8 cellular contexts compared by ENCODE assay signal in the genomic region with DNA sequence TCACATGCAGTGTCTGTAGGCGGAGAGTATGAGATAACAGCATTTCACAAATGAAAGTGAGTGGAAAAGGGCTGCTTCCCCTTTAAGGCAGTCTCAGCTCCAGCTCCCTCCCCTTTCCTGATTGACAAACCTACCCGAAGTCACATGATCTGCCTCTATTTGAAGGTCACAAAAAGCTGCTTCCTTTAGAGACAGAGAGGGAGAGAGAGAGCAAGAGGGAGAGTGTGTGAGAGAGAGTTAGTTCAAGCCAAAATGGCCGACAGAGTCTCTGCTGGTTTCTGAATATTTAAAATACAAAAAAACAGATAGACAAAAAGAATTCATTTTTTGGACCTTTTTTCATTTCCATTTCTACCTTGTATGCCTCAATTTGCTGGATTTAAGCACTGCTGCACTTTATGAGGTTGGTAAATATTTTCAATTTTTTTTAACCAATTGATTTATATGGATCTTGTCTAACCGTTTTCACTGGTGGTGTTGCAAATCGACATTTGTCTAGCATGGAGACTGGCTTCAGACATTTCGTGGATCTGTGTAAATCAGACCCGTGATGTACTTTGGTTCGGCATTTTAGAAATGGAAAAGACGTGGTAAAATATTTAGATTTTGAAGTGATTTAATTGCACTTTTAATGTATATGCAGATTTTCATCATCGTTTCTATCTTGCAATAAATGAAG. TPM values are rescaled to one million over a fixed set of nuclear protein-coding genes. Genes with fewer than 3 reads are reported as not detected.
DNase-seq lines count a peak whose midpoint lies in the region; ATAC-seq and TF ChIP-seq lines count a peak whose summit lies in the region.

A gene with protein sequence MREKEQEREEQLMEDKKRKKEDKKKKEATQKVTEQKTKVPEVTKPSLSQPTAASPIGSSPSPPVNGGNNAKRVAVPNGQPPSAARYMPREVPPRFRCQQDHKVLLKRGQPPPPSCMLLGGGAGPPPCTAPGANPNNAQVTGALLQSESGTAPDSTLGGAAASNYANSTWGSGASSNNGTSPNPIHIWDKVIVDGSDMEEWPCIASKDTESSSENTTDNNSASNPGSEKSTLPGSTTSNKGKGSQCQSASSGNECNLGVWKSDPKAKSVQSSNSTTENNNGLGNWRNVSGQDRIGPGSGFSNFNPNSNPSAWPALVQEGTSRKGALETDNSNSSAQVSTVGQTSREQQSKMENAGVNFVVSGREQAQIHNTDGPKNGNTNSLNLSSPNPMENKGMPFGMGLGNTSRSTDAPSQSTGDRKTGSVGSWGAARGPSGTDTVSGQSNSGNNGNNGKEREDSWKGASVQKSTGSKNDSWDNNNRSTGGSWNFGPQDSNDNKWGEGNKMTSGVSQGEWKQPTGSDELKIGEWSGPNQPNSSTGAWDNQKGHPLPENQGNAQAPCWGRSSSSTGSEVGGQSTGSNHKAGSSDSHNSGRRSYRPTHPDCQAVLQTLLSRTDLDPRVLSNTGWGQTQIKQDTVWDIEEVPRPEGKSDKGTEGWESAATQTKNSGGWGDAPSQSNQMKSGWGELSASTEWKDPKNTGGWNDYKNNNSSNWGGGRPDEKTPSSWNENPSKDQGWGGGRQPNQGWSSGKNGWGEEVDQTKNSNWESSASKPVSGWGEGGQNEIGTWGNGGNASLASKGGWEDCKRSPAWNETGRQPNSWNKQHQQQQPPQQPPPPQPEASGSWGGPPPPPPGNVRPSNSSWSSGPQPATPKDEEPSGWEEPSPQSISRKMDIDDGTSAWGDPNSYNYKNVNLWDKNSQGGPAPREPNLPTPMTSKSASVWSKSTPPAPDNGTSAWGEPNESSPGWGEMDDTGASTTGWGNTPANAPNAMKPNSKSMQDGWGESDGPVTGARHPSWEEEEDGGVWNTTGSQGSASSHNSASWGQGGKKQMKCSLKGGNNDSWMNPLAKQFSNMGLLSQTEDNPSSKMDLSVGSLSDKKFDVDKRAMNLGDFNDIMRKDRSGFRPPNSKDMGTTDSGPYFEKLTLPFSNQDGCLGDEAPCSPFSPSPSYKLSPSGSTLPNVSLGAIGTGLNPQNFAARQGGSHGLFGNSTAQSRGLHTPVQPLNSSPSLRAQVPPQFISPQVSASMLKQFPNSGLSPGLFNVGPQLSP (N-terminal part only) (plus strand): TSS at position 188 of the 679 bp plus-strand sequence. CDS start 211 bp downstream, at position 399.

- H3K9me3 Mint-ChIP-seq in activated CD4-positive, alpha-beta T cell treated with anti-CD3 and anti-CD28 coated beads, Interleukin-2, amount 10 ng/mL, durations not matched to agents 7 days and 5 days, result no peaks in the 10 kb centered on the region

- H3K4me1 Mint-ChIP-seq in activated CD4-positive, alpha-beta T cell treated with anti-CD3 and anti-CD28 coated beads, Interleukin-2, amount 10 ng/mL, durations not matched to agents 7 days and 5 days, result peaks cover 49% of the 10 kb centered on the region

- H3K4me3 ChIP-seq in right lobe of liver, result peak within 1 kb of the TSS; percentile 57 to 70 (median 69)

- CTCF ChIA-PET in activated CD4-positive, alpha-beta T cell treated with anti-CD3 and anti-CD28 coated beads, Interleukin-2, amount 10 ng/mL, durations not matched to agents 7 days and 5 days (lab: Charles Lee), result interaction anchor here (0.8 to 1.5 kb wide), 8 partner anchors 15 to 643 kb away, joined by 3 to 4 read pairs (median 3); no protein-coding TSS in a partner anchor

- H3K27me3 ChIP-seq in right lobe of liver, result no peaks in the 10 kb centered on the region

- H3K27me3 Mint-ChIP-seq in activated CD4-positive, alpha-beta T cell treated with anti-CD3 and anti-CD28 coated beads, Interleukin-2, amount 10 ng/mL, durations not matched to agents 7 days and 5 days, result no peaks in the 10 kb centered on the region

- H3K4me3 Mint-ChIP-seq in activated CD4-positive, alpha-beta T cell treated with anti-CD3 and anti-CD28 coated beads, Interleukin-2, amount 10 ng/mL, durations not matched to agents 7 days and 5 days, result peak within 1 kb of the TSS; percentile 93

- 0% methylated on average over 10 of the region's 10 CpGs for WGBS in right lobe of liver (ENCODE audit: insufficient coverage, low coverage, low lambda C conversion rate, missing lambda C conversion rate)

- ATAC-seq in GM19351 (IDR thresholded peaks at IDR 0.05; ENCODE audit: unreplicated experiment), result peak; percentile 86
- ATAC-seq in HG03521 (IDR thresholded peaks at IDR 0.05; ENCODE audit: unreplicated experiment), result peak; percentile 89
- peak; percentile 75 to 90 (median 88) for ATAC-seq in right lobe of liver

- H3K36me3 Mint-ChIP-seq in activated CD4-positive, alpha-beta T cell treated with anti-CD3 and anti-CD28 coated beads, Interleukin-2, amount 10 ng/mL, durations not matched to agents 7 days and 5 days (ENCODE audit: low read depth), result peaks cover 13% of the 10 kb centered on the region

- H3K27ac ChIP-seq in C4-2B (peak within 1 kb of the TSS; percentile 88), right lobe of liver (peak within 1 kb of the TSS; percentile 83 to 92 (median 89))

- no peaks in the 10 kb centered on the region for H3K36me3 ChIP-seq in right lobe of liver

- no peaks in the 10 kb centered on the region for H3K9me3 ChIP-seq in right lobe of liver

- TF ChIP-seq POLR2A in right lobe of liver (IDR thresholded peaks at IDR 0.05), result peak; percentile 100

- POLR2A ChIA-PET in activated CD4-positive, alpha-beta T cell treated with anti-CD3 and anti-CD28 coated beads, Interleukin-2, amount 10 ng/mL, durations not matched to agents 7 days and 5 days (lab: Charles Lee), result interaction anchor here (0.9 to 1.7 kb wide), 4 partner anchors 101 to 169 kb away, joined by 3 to 14 read pairs (median 6); a partner anchor contains a TSS

- intact Hi-C loops in right lobe of liver (cut with DNase I), result no loop called here

- peak within 1 kb of the TSS; percentile 89 for H3K27ac Mint-ChIP-seq in activated CD4-positive, alpha-beta T cell treated with anti-CD3 and anti-CD28 coated beads, Interleukin-2, amount 10 ng/mL, durations not matched to agents 7 days and 5 days

- peaks cover 0 to 48% (median 23%) of the 10 kb centered on the region in 4 donors for H3K4me1 ChIP-seq in right lobe of liver

- TF ChIP-seq CTCF in C4-2B (conservative IDR thresholded peaks at IDR 0.05) (no peak), right lobe of liver (IDR thresholded peaks at IDR 0.05) (no peak)

- peak; percentile 93 for DNase-seq in NCI-H748 (lab: John Stamatoyannopoulos, UW; ENCODE audit: unreplicated experiment)
- peak; percentile 91 for DNase-seq in activated CD4-positive, alpha-beta T cell treated with anti-CD3 and anti-CD28 coated beads, Interleukin-2, amount 10 ng/mL, durations not matched to agents 7 days and 5 days
- DNase-seq in ecto neural progenitor cell (ENCODE audit: low spot score), result peak; percentile 72
- peak in 2 of 3 donors; percentile 39 to 85 for DNase-seq in right lobe of liver
- peak; percentile 12 to 50 (median 45) for DNase-seq in stimulated activated CD4-positive, alpha-beta T cell treated with anti-CD3 and anti-CD28 coated beads, TNF-alpha, amount 100 ng/mL, for 1 hour (ENCODE audit: low read depth in 3 of 3, low spot score in 1 of 3)

RNA-seq across cellular contexts. Expression of the gene that starts here (rescaled TPM):
- 10 to 100 TPM; 65.1 to 65.2 TPM for total RNA-seq in activated CD4-positive, alpha-beta T cell treated with anti-CD3 and anti-CD28 coated beads, Interleukin-2, amount 10 ng/mL, durations not matched to agents 7 days and 5 days
- 10 to 100 TPM; 13.0 to 27.1 (median 22.7) TPM for total RNA-seq in right lobe of liver

Comparison
In these comparisons a context has a peak if more than half of its experiments do, and no peak if none do; other contexts are left out.
1. Peak in every context shown above with its lines: DNase-seq, ATAC-seq, H3K4me3 ChIP-seq and H3K27ac ChIP-seq.